ENCODE assay signal across 9 cellular contexts in genomic region chr13:48156466-48156865, GRCh38.
DNase-seq lines count a peak whose midpoint lies in the region; ATAC-seq and TF ChIP-seq lines count a peak whose summit lies in the region.
"Had no signal": no experiment of that assay in that cellular context is flagged by ENCODE, and none has a peak within 500 bp of the region (broad histone marks: within the 10 kb centered on the region; RNA-seq: fewer than 3 reads in every experiment).

No MANE protein-coding gene starts in this region.

- H3K27ac Mint-ChIP-seq in natural killer cell treated with Interleukin-12 subunit alpha and Interleukin-12 subunit beta and Interleukin-15 and Interleukin-18, amount 100 ng/mL, for 72 hours: peak overlapping the region; percentile 78 to 98

- no peaks in the 10 kb centered on the region for H4K20me1 ChIP-seq in OCI-LY7 (ENCODE audit: insufficient read depth, low read length)

- H3K9me3 Mint-ChIP-seq in natural killer cell treated with Interleukin-12 subunit alpha and Interleukin-12 subunit beta and Interleukin-15 and Interleukin-18, amount 100 ng/mL, for 72 hours: no peaks in the 10 kb centered on the region

- H3K36me3 Mint-ChIP-seq in natural killer cell treated with Interleukin-12 subunit alpha and Interleukin-12 subunit beta and Interleukin-15 and Interleukin-18, amount 100 ng/mL, for 72 hours: no peaks in the 10 kb centered on the region

- no peaks in the 10 kb centered on the region for H3K36me3 ChIP-seq in OCI-LY7 (ENCODE audit: insufficient read depth, low read length)
- H3K36me3 ChIP-seq: cardiac muscle cell had no signal

- H3K27ac ChIP-seq in OCI-LY7 (ENCODE audit: low read depth, low read length, poor library complexity, severe bottlenecking): no peak overlapping the region
- H3K27ac ChIP-seq: cardiac muscle cell had no signal

- POLR2A ChIA-PET in OCI-LY7 (lab: Charles Lee): no interaction called here

- TF ChIP-seq CTCF in OCI-LY7 (conservative IDR thresholded peaks at IDR 0.05; ENCODE audit: low read length): no peak

- H3K4me3 ChIP-seq in OCI-LY7 (ENCODE audit: low read depth, low read length, poor library complexity, severe bottlenecking): no peak overlapping the region
- H3K4me3 ChIP-seq: cardiac muscle cell had no signal

- H3K4me3 Mint-ChIP-seq in natural killer cell treated with Interleukin-12 subunit alpha and Interleukin-12 subunit beta and Interleukin-15 and Interleukin-18, amount 100 ng/mL, for 72 hours: peak overlapping the region; percentile 54

- H3K9me3 ChIP-seq in OCI-LY7 (ENCODE audit: low read length): no peaks in the 10 kb centered on the region

- ATAC-seq in natural killer cell treated with Interleukin-12 subunit alpha and Interleukin-12 subunit beta and Interleukin-15 and Interleukin-18, amount 100 ng/mL, for 72 hours: peak; percentile 59 to 71
- ATAC-seq in HG03280 (IDR thresholded peaks at IDR 0.05; ENCODE audit: unreplicated experiment): no peak

- H2AFZ ChIP-seq in OCI-LY7 (ENCODE audit: low read length): peak overlapping the region; percentile 54

- H3K27me3 Mint-ChIP-seq in natural killer cell treated with Interleukin-12 subunit alpha and Interleukin-12 subunit beta and Interleukin-15 and Interleukin-18, amount 100 ng/mL, for 72 hours: no peaks in the 10 kb centered on the region

- H3K4me1 Mint-ChIP-seq in natural killer cell treated with Interleukin-12 subunit alpha and Interleukin-12 subunit beta and Interleukin-15 and Interleukin-18, amount 100 ng/mL, for 72 hours (ENCODE audit: low read depth in 2 of 2): peaks cover 46 to 57% of the 10 kb centered on the region in 2 donors

- intact Hi-C loops in OCI-LY7 (cut with micrococcal nuclease; ENCODE audit: unreplicated experiment): no loop called here

- H3K9me2 ChIP-seq in OCI-LY7 (ENCODE audit: insufficient read depth, low read length): no peaks in the 10 kb centered on the region

- peak; percentile 26 for DNase-seq in COLO668 (lab: John Stamatoyannopoulos, UW; ENCODE audit: unreplicated experiment)
- DNase-seq in OCI-LY7 (ENCODE audit: low spot score): peak; percentile 27
- DNase-seq in activated effector memory CD4-positive, alpha-beta T cell treated with anti-CD3 and anti-CD28 coated beads, Interleukin-2, amount 50 U/mL, for 16 hours: peak; percentile 87
- no peak for DNase-seq in natural killer cell treated with Interleukin-12 subunit alpha and Interleukin-12 subunit beta and Interleukin-15 and Interleukin-18, amount 100 ng/mL, for 72 hours (ENCODE audit: low spot score)
- peak; percentile 58 for DNase-seq in ureter (ENCODE audit: low spot score)
- DNase-seq in RKO (ENCODE audit: low spot score): no peak
- no peak for DNase-seq in RPMI8226

- H3K4me1 ChIP-seq in OCI-LY7 (ENCODE audit: insufficient read depth, low read length, poor library complexity, severe bottlenecking): peaks cover 10% of the 10 kb centered on the region

- BruUV-seq in OCI-LY7 (replicated peaks; lab: Mats Ljungman, UMichigan): no TSS peak

- H3K4me2 ChIP-seq in OCI-LY7 (ENCODE audit: low read length): peak overlapping the region; percentile 9; the same call in 1 of the 2 replicates

- CTCF ChIA-PET in OCI-LY7 (lab: Charles Lee; ENCODE audit: unreplicated experiment): no interaction called here

- H3K79me2 ChIP-seq in OCI-LY7 (ENCODE audit: insufficient read depth, low read depth, low read length): no peaks in the 10 kb centered on the region

Comparison
In these comparisons a context has a peak if more than half of its experiments do, and no peak if none do; other contexts are left out.
1. DNase-seq: peak in COLO668 (single experiment), OCI-LY7 (single experiment), activated effector memory CD4-positive, alpha-beta T cell treated with anti-CD3 and anti-CD28 coated beads, Interleukin-2, amount 50 U/mL, for 16 hours (single experiment) and ureter (single experiment); none in natural killer cell treated with Interleukin-12 subunit alpha and Interleukin-12 subunit beta and Interleukin-15 and Interleukin-18, amount 100 ng/mL, for 72 hours (single experiment), RKO (single experiment) and RPMI8226 (single experiment).